11 cellular contexts compared by ENCODE assay signal in genomic region chr20:44720617-44720993, GRCh38. TPM values are rescaled to one million over a fixed set of nuclear protein-coding genes. Genes with fewer than 3 reads are reported as not detected.
A peak's percentile ranks its signal among the peaks of the same experiment; 100 is the strongest.
DNase-seq lines count a peak whose midpoint lies in the region; ATAC-seq and TF ChIP-seq lines count a peak whose summit lies in the region.
"Had no signal": no experiment of that assay in that cellular context is flagged by ENCODE, and none has a peak within 500 bp of the region (broad histone marks: within the 10 kb centered on the region; RNA-seq: fewer than 3 reads in every experiment).

No MANE protein-coding gene starts in this region.

- no peaks in the 10 kb centered on the region for H3K36me3 ChIP-seq in BE2C
- no peaks in the 10 kb centered on the region for H3K36me3 ChIP-seq in esophagus (ENCODE audit: control insufficient read depth in 2 of 2, insufficient read depth in 2 of 2, low read length in 1 of 2)
- H3K36me3 ChIP-seq in mucosa of descending colon (ENCODE audit: low read depth), result no peaks in the 10 kb centered on the region
- no peaks in the 10 kb centered on the region for H3K36me3 ChIP-seq in CD8-positive, alpha-beta memory T cell (ENCODE audit: insufficient read depth, low read length)

- no peaks in the 10 kb centered on the region for H3K36me3 Mint-ChIP-seq in CD8-positive, alpha-beta memory T cell
- H3K36me3 Mint-ChIP-seq in activated CD4-positive, alpha-beta T cell treated with anti-CD3 and anti-CD28 coated beads, Interleukin-2, amount 10 ng/mL, durations not matched to agents 7 days and 5 days (ENCODE audit: low read depth), result no peaks in the 10 kb centered on the region

- peaks cover 0 to 2% of the 10 kb centered on the region in 2 donors for H3K27me3 Mint-ChIP-seq in CD8-positive, alpha-beta memory T cell
- no peaks in the 10 kb centered on the region for H3K27me3 Mint-ChIP-seq in activated CD4-positive, alpha-beta T cell treated with anti-CD3 and anti-CD28 coated beads, Interleukin-2, amount 10 ng/mL, durations not matched to agents 7 days and 5 days
- H3K27me3 Mint-ChIP-seq: activated CD4-positive, alpha-beta T cell treated with anti-CD3 and anti-CD28 coated beads for 36 hours had no signal

- H3K9me3 ChIP-seq in BE2C, result no peaks in the 10 kb centered on the region
- no peaks in the 10 kb centered on the region for H3K9me3 ChIP-seq in esophagus (ENCODE audit: control insufficient read depth in 2 of 2, insufficient read depth in 1 of 2, low read depth in 1 of 2, low read length in 1 of 2)
- no peaks in the 10 kb centered on the region for H3K9me3 ChIP-seq in mucosa of descending colon
- no peaks in the 10 kb centered on the region for H3K9me3 ChIP-seq in CD8-positive, alpha-beta memory T cell (ENCODE audit: low read length)

- DNase-seq in BE2C (peak; percentile 57), NCI-H446 treated with DMSO at 0.1 percent for 48 hours (lab: John Stamatoyannopoulos, UW) (peak; percentile 90), nucleus accumbens (lab: John Stamatoyannopoulos, UW) (peak in 49 of 56 donors; percentile 15 to 83 (median 51)), mucosa of descending colon (no peak)
- DNase-seq in effector CD4-positive, alpha-beta T cell, result no peak
- DNase-seq in CD8-positive, alpha-beta memory T cell, result no peak
- no peak for DNase-seq in activated CD4-positive, alpha-beta T cell treated with anti-CD3 and anti-CD28 coated beads, Interleukin-2, amount 10 ng/mL, durations not matched to agents 7 days and 5 days
- DNase-seq: activated CD4-positive, alpha-beta T cell treated with anti-CD3 and anti-CD28 coated beads for 36 hours; DMS53; small intestine had no signal

- TF ChIP-seq CTCF in BE2C (IDR thresholded peaks at IDR 0.05; ENCODE audit: low read depth, low read length) (no peak), mucosa of descending colon (IDR thresholded peaks at IDR 0.05) (no peak)

- H3K4me1 ChIP-seq in BE2C, result peaks cover 4% of the 10 kb centered on the region
- peaks cover 0 to 24% of the 10 kb centered on the region in 2 donors for H3K4me1 ChIP-seq in esophagus (ENCODE audit: control insufficient read depth in 2 of 2, insufficient read depth in 2 of 2, low read length in 1 of 2)
- H3K4me1 ChIP-seq in mucosa of descending colon (ENCODE audit: low read depth), result no peaks in the 10 kb centered on the region
- no peaks in the 10 kb centered on the region for H3K4me1 ChIP-seq in CD8-positive, alpha-beta memory T cell (ENCODE audit: insufficient read depth, low read length)

- 42 to 49% methylated on average over 7 of the region's 7 CpGs for WGBS in esophagus, 2 donors

- peak overlapping the region; percentile 5 to 62 for H3K27ac ChIP-seq in esophagus (ENCODE audit: low read depth in 2 of 2, low read length in 1 of 2)
- H3K27ac ChIP-seq in CD8-positive, alpha-beta memory T cell (ENCODE audit: low read depth, low read length), result no peak overlapping the region

- no peak for ATAC-seq in mucosa of descending colon
- ATAC-seq: activated CD4-positive, alpha-beta T cell treated with anti-CD3 and anti-CD28 coated beads for 36 hours had no signal

- no peak overlapping the region for H3K27ac Mint-ChIP-seq in CD8-positive, alpha-beta memory T cell
- H3K27ac Mint-ChIP-seq in activated CD4-positive, alpha-beta T cell treated with anti-CD3 and anti-CD28 coated beads, Interleukin-2, amount 10 ng/mL, durations not matched to agents 7 days and 5 days, result no peak overlapping the region
- H3K27ac Mint-ChIP-seq: activated CD4-positive, alpha-beta T cell treated with anti-CD3 and anti-CD28 coated beads for 36 hours had no signal

- H3K4me3 ChIP-seq in BE2C (ENCODE audit: low read depth, low read length) (no peak overlapping the region), esophagus (ENCODE audit: low read depth in 1 of 2, low read length in 2 of 2) (no peak overlapping the region), mucosa of descending colon (no peak overlapping the region)
- no peak overlapping the region for H3K4me3 ChIP-seq in CD8-positive, alpha-beta memory T cell (ENCODE audit: low read length)

- no peaks in the 10 kb centered on the region for H3K4me1 Mint-ChIP-seq in CD8-positive, alpha-beta memory T cell
- H3K4me1 Mint-ChIP-seq in activated CD4-positive, alpha-beta T cell treated with anti-CD3 and anti-CD28 coated beads, Interleukin-2, amount 10 ng/mL, durations not matched to agents 7 days and 5 days, result no peaks in the 10 kb centered on the region
- H3K4me1 Mint-ChIP-seq: activated CD4-positive, alpha-beta T cell treated with anti-CD3 and anti-CD28 coated beads for 36 hours had no signal

- H3K27me3 ChIP-seq in BE2C (no peaks in the 10 kb centered on the region), esophagus (ENCODE audit: control insufficient read depth in 1 of 2, insufficient read depth in 2 of 2, low read length in 2 of 2) (no peaks in the 10 kb centered on the region)
- no peaks in the 10 kb centered on the region for H3K27me3 ChIP-seq in CD8-positive, alpha-beta memory T cell (ENCODE audit: insufficient read depth, low read length, poor library complexity, severe bottlenecking)

- no peak overlapping the region for H3K4me3 Mint-ChIP-seq in CD8-positive, alpha-beta memory T cell
- no peak overlapping the region for H3K4me3 Mint-ChIP-seq in activated CD4-positive, alpha-beta T cell treated with anti-CD3 and anti-CD28 coated beads, Interleukin-2, amount 10 ng/mL, durations not matched to agents 7 days and 5 days
- H3K4me3 Mint-ChIP-seq: activated CD4-positive, alpha-beta T cell treated with anti-CD3 and anti-CD28 coated beads for 36 hours had no signal

- intact Hi-C loops in mucosa of descending colon (cut with DNase I, micrococcal nuclease), result no loop called here

- H3K9me3 Mint-ChIP-seq in CD8-positive, alpha-beta memory T cell, result no peaks in the 10 kb centered on the region
- no peaks in the 10 kb centered on the region for H3K9me3 Mint-ChIP-seq in activated CD4-positive, alpha-beta T cell treated with anti-CD3 and anti-CD28 coated beads, Interleukin-2, amount 10 ng/mL, durations not matched to agents 7 days and 5 days

- CTCF ChIA-PET in CD8-positive, alpha-beta memory T cell (lab: Charles Lee), result no interaction called here
- CTCF ChIA-PET in activated CD4-positive, alpha-beta T cell treated with anti-CD3 and anti-CD28 coated beads, Interleukin-2, amount 10 ng/mL, durations not matched to agents 7 days and 5 days (lab: Charles Lee), result no interaction called here

- POLR2A ChIA-PET in CD8-positive, alpha-beta memory T cell (lab: Charles Lee), result no interaction called here
- POLR2A ChIA-PET in activated CD4-positive, alpha-beta T cell treated with anti-CD3 and anti-CD28 coated beads, Interleukin-2, amount 10 ng/mL, durations not matched to agents 7 days and 5 days (lab: Charles Lee), result no interaction called here

RNA-seq across cellular contexts. Expression of gene CCN5, which starts 5.4 kb away (rescaled TPM):
- polyA plus RNA-seq in BE2C (2012; ENCODE audit: insufficient read depth, insufficient read length, low read depth), result 0.32 TPM
- 10 to 100 TPM; 24.5 to 48.2 TPM for polyA plus RNA-seq in esophagus
- 1 to 10 TPM; 1.7 to 6.3 (median 4.2) TPM for total RNA-seq in mucosa of descending colon
- not detected for total RNA-seq in CD8-positive, alpha-beta memory T cell
- polyA plus RNA-seq in CD8-positive, alpha-beta memory T cell, result not detected
- total RNA-seq in activated CD4-positive, alpha-beta T cell treated with anti-CD3 and anti-CD28 coated beads, Interleukin-2, amount 10 ng/mL, durations not matched to agents 7 days and 5 days, result not detected
- total RNA-seq: activated CD4-positive, alpha-beta T cell treated with anti-CD3 and anti-CD28 coated beads for 36 hours had no signal

RNA-seq across cellular contexts. Expression of gene KCNK15, which starts 25.1 kb away (rescaled TPM):
- 2.2 TPM for polyA plus RNA-seq in BE2C (2012; ENCODE audit: insufficient read depth, insufficient read length, low read depth)
- under 1 TPM; 0.12 to 0.76 TPM for polyA plus RNA-seq in esophagus
- total RNA-seq in mucosa of descending colon, result under 1 TPM; 0.17 to 0.44 (median 0.43) TPM
- total RNA-seq in CD8-positive, alpha-beta memory T cell, result under 1 TPM; 0.09 to 0.15 TPM
- not detected for polyA plus RNA-seq in CD8-positive, alpha-beta memory T cell
- total RNA-seq in activated CD4-positive, alpha-beta T cell treated with anti-CD3 and anti-CD28 coated beads, Interleukin-2, amount 10 ng/mL, durations not matched to agents 7 days and 5 days, result not detected

Comparison
In these comparisons a context has a peak if more than half of its experiments do, and no peak if none do; other contexts are left out.
1. DNase-seq: peak in BE2C (single experiment), NCI-H446 treated with DMSO at 0.1 percent for 48 hours (single experiment) and nucleus accumbens (49 of 56); none in effector CD4-positive, alpha-beta T cell (single experiment), mucosa of descending colon (0 of 3), CD8-positive, alpha-beta memory T cell (0 of 5) and activated CD4-positive, alpha-beta T cell treated with anti-CD3 and anti-CD28 coated beads, Interleukin-2, amount 10 ng/mL, durations not matched to agents 7 days and 5 days (single experiment).